Comparison of ENCODE assay signal across 17 cellular contexts in the genomic region with DNA sequence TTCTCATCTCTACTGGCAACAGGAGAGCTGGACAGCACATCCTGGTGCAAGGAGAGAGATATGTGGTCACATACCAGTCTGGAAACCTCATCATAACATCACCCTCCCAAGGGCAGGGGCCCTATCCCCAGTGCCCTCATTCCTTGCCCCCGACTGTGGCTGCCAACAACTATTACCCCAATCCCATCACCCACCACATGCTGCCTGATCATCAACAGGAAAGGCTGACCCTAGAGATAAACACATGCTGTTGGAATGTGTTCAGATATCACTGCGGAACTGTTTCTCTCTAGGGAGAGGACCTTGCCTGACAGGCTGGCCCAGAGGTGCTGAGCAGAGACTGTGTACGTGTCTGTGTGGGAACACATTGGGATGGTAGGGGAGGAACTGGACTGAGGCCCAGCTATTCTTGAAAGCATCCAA. TPM values are rescaled to one million over a fixed set of nuclear protein-coding genes. Genes with fewer than 3 reads are reported as not detected.
DNase-seq lines count a peak whose midpoint lies in the region; ATAC-seq and TF ChIP-seq lines count a peak whose summit lies in the region.
"Had no signal": no experiment of that assay in that cellular context is flagged by ENCODE, and none has a peak within 500 bp of the region (broad histone marks: within the 10 kb centered on the region; RNA-seq: fewer than 3 reads in every experiment).

No MANE protein-coding gene starts in this region.

- peak; percentile 6 for ATAC-seq in left ventricle myocardium superior
- ATAC-seq in HG03571 (IDR thresholded peaks at IDR 0.05; ENCODE audit: unreplicated experiment) = no peak
- ATAC-seq: Panc1 had no signal

- no peak for TF ChIP-seq CTCF in cardiac fibroblast (IDR thresholded peaks at IDR 0.05; ENCODE audit: low read depth, low read length)

- H3K4me3 ChIP-seq in cardiac fibroblast (replicated peaks in 1 of 2; ENCODE audit: low read depth in 2 of 2, low read length in 2 of 2) = no peak overlapping the region
- H3K4me3 ChIP-seq: skin epidermis, testis had no signal

- intact Hi-C loops in left ventricle myocardium superior (cut with micrococcal nuclease) = no loop called here

- DNase-seq in activated CD8-positive, alpha-beta memory T cell treated with anti-CD3 and anti-CD28 coated beads for 24 hours = peak; percentile 47
- no peak for DNase-seq in activated CD8-positive, alpha-beta memory T cell treated with anti-CD3 and anti-CD28 coated beads, Interleukin-2, amount 50 U/mL, for 4 hours
- DNase-seq in cardiac fibroblast (ENCODE audit: low read depth in 2 of 2) (peak; percentile 77 to 80), left ventricle myocardium superior (peak; percentile 54), 8988T (no peak), DMS53 (lab: John Stamatoyannopoulos, UW) (no peak)
- no peak for DNase-seq in activated naive CD4-positive, alpha-beta T cell (lab: John Stamatoyannopoulos, UW)
- DNase-seq: activated CD4-positive, alpha-beta T cell treated with anti-CD3 and anti-CD28 coated beads, Interleukin-2, amount 50 U/mL, for 4 hours; activated naive CD4-positive, alpha-beta T cell treated with anti-CD3 and anti-CD28 coated beads for 36 hours; cerebellar nuclear complex; foreskin melanocyte; NCI-H1048; NCI-H2227 treated with DMSO at 0.1 percent for 48 hours; testis had no signal

RNA-seq across cellular contexts. Expression of gene INKA2, which starts 4.5 kb away (rescaled TPM):
- 23.1 TPM for total RNA-seq in left ventricle myocardium superior

RNA-seq across cellular contexts. Expression of gene DDX20, which starts 12.0 kb away (rescaled TPM):
- 7.1 TPM for total RNA-seq in left ventricle myocardium superior

Comparison
In these comparisons a context has a peak if more than half of its experiments do, and no peak if none do; other contexts are left out.
1. DNase-seq: peak in activated CD8-positive, alpha-beta memory T cell treated with anti-CD3 and anti-CD28 coated beads for 24 hours (single experiment), cardiac fibroblast (2 of 2) and left ventricle myocardium superior (single experiment); none in activated CD8-positive, alpha-beta memory T cell treated with anti-CD3 and anti-CD28 coated beads, Interleukin-2, amount 50 U/mL, for 4 hours (single experiment), activated naive CD4-positive, alpha-beta T cell (0 of 4), 8988T (single experiment) and DMS53 (single experiment).